Comparison of ENCODE assay signal across 10 cellular contexts in the genomic region with DNA sequence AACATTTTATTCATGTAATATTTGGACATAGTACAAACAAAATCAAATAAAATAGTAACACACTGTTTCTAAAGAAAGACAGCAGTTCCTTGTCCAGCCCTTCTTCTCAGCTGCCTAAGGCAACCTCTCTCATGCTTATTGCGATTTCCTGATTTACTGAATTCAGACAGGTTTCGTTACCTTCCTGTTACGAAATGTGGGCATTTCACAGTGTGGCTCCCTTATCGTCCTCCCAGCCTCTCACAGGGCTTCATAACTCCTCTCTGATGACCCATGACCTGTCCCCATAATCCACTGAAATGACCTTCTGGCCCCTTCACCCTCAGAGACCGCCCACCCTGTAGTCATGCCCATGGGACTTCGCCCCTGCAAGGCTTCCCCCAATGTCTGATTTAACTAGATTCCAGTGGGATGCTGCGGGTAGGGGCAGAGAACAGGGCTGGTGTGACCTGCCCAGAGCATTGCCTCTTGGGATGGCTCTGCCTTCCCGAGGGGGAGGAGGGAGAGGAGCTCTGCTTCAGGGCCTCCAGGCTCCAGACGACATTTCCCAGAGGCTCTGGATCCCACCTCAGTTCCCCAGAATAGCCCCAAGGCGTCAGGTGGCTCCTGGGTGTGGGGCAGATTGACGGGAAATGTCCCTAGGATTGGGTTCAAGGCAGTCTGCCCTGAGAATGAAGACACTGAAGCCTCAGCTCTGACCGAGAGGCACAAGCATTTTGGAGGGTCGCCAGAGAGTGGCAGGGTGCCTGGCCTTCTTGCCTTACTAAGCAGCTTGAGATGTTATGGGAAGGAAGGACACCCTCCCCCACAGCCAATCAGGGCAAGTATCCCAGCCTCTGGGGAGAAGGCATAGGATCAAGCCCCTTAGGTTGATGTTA. TPM values are rescaled to one million over a fixed set of nuclear protein-coding genes. Genes with fewer than 3 reads are reported as not detected.
DNase-seq lines count a peak whose midpoint lies in the region; ATAC-seq and TF ChIP-seq lines count a peak whose summit lies in the region.
"Had no signal": no experiment of that assay in that cellular context is flagged by ENCODE, and none has a peak within 500 bp of the region (broad histone marks: within the 10 kb centered on the region; RNA-seq: fewer than 3 reads in every experiment).

No MANE protein-coding gene starts in this region.

- peak; percentile 19 for ATAC-seq in left lobe of liver

- H3K9me3 ChIP-seq in GM23248 (ENCODE audit: low read depth), result no peaks in the 10 kb centered on the region
- no peaks in the 10 kb centered on the region for H3K9me3 ChIP-seq in suprapubic skin

- no peak overlapping the region for H3K9ac ChIP-seq in GM23248

- H3K27ac ChIP-seq in GM23248 (no peak overlapping the region), suprapubic skin (peak overlapping the region; percentile 60)

- H3K36me3 ChIP-seq in GM23248 (ENCODE audit: low read depth) (no peaks in the 10 kb centered on the region), suprapubic skin (no peaks in the 10 kb centered on the region)

- no peaks in the 10 kb centered on the region for H3K9me2 ChIP-seq in GM23248 (ENCODE audit: insufficient read depth)

- H3K4me3 ChIP-seq in GM23248, result no peak overlapping the region
- H3K4me3 ChIP-seq in suprapubic skin, result no peak overlapping the region

- H2AFZ ChIP-seq in GM23248, result no peak overlapping the region

- in situ Hi-C loops in GM23248 (cut with MboI), result no loop called here

- DNase-seq in GM23248 (peak; percentile 50), SKM-1 treated with dmso at 0.1 percent for 144 hours (lab: John Stamatoyannopoulos, UW; ENCODE audit: unreplicated experiment) (peak; percentile 79), left lobe of liver (ENCODE audit: low spot score) (no peak), suprapubic skin (ENCODE audit: low spot score in 2 of 2) (no peak), NCI-H345 (lab: John Stamatoyannopoulos, UW) (no peak), DMS53 treated with DMSO at 0.1 percent for 48 hours (lab: John Stamatoyannopoulos, UW; ENCODE audit: unreplicated experiment) (no peak), HT-29 (ENCODE audit: low spot score) (no peak)
- DNase-seq: GOT3, NCI-H748 treated with DMSO at 0.1 percent for 48 hours, T-helper 2 cell had no signal

- H3K4me2 ChIP-seq in GM23248 (ENCODE audit: unreplicated experiment), result no peak overlapping the region

- no peak for TF ChIP-seq POLR2A in suprapubic skin (IDR thresholded peaks at IDR 0.05)

- H3K4me1 ChIP-seq in GM23248 (ENCODE audit: insufficient read depth) (no peaks in the 10 kb centered on the region), suprapubic skin (peaks cover 16% of the 10 kb centered on the region)

- H3F3A ChIP-seq in GM23248 (ENCODE audit: insufficient read depth), result no peaks in the 10 kb centered on the region

- H3K27me3 ChIP-seq in GM23248 (replicated peaks; ENCODE audit: insufficient read depth), result peaks cover 31% of the 10 kb centered on the region
- no peaks in the 10 kb centered on the region for H3K27me3 ChIP-seq in suprapubic skin

- no peak for TF ChIP-seq CTCF in suprapubic skin (IDR thresholded peaks at IDR 0.05)

- WGBS in GM23248 (ENCODE audit: low coverage in 1 of 2, low lambda C conversion rate in 2 of 2, missing lambda C conversion rate in 2 of 2), 2 experiments, result 40 to 46% methylated on average over 13 of the region's 13 CpGs
- WGBS in suprapubic skin, result 51% methylated on average over 10 of the region's 13 CpGs

- H3K79me2 ChIP-seq in GM23248 (ENCODE audit: insufficient read depth), result no peaks in the 10 kb centered on the region

- TF ChIP-seq EP300 in suprapubic skin (IDR thresholded peaks at IDR 0.05), result no peak

- H4K20me1 ChIP-seq in GM23248 (ENCODE audit: insufficient read depth), result no peaks in the 10 kb centered on the region

RNA-seq across cellular contexts. Expression of a gene that starts 20.6 kb away (rescaled TPM):
- total RNA-seq in GM23248 (2014; rRNA removed; shearing (Covaris generic)), result 0.13 and 0.22 TPM in 2 replicates
- polyA plus RNA-seq in GM23248 (2016; fragmentation: Nextera tagmentation; extraction: Ambion mirVana), result 0.08 and 0.11 TPM in 2 replicates
- total RNA-seq in left lobe of liver (0.40 TPM), suprapubic skin (10 to 100 TPM; 15.4 to 27.2 (median 18.6) TPM)
- 3.4 and 3.8 TPM in 2 replicates for total RNA-seq in HT-29 (2014; rRNA removed; shearing (Covaris generic))

RNA-seq across cellular contexts. Expression of a gene that starts 44.8 kb away (rescaled TPM):
- total RNA-seq in GM23248 (2014; rRNA removed; shearing (Covaris generic)), result 84.1 and 126 TPM in 2 replicates
- 124 and 132 TPM in 2 replicates for polyA plus RNA-seq in GM23248 (2016; fragmentation: Nextera tagmentation; extraction: Ambion mirVana)
- 140 TPM for total RNA-seq in left lobe of liver
- total RNA-seq in suprapubic skin, result 10 to 100 TPM; 69.0 to 98.3 (median 90.5) TPM
- total RNA-seq in HT-29 (2014; rRNA removed; shearing (Covaris generic)), result 145 and 157 TPM in 2 replicates

Comparison
In these comparisons a context has a peak if more than half of its experiments do, and no peak if none do; other contexts are left out.
1. DNase-seq: peak in GM23248 (single experiment) and SKM-1 treated with dmso at 0.1 percent for 144 hours (single experiment); none in left lobe of liver (single experiment), suprapubic skin (0 of 2), NCI-H345 (single experiment), DMS53 treated with DMSO at 0.1 percent for 48 hours (single experiment) and HT-29 (single experiment).